ENCODE assay signal across 9 cellular contexts in the genomic region with DNA sequence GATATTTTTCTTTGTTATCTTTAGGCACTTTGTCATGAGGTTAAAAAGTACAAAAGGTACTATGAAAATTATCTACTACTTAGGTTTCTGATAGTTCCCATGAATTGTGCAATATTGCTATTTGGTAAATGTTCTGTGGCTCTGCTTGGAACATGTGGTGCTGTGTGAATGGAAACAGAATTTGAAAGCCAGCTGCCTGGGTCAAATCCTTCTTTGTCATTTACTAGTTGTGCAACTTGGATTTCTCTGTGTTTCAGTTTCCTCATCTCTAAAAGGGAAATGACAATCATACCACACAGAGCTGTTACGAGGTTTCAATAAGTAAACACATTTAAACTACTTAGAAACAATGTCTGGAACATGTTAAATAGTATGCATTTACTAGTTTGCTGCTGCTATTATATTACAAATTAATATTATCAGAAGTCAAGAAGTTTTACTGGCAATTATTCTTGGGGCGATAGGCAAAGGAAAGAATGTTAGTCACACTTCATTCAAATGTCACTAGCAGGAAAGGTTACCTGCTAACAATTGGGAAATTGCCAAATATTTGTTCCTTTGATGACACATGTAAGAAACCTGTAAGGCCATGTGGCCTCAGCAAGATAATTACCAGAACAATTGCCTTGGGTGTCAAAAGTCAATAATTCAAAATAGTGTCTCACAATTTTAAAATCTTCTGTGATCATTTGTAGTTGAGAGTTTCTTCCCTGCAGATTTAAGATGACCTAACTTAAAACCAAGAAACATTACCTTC.
DNase-seq lines count a peak whose midpoint lies in the region; ATAC-seq, FAIRE-seq and TF ChIP-seq lines count a peak whose summit lies in the region.
"Had no signal": no experiment of that assay in that cellular context is flagged by ENCODE, and none has a peak within 500 bp of the region (broad histone marks: within the 10 kb centered on the region; RNA-seq: fewer than 3 reads in every experiment).

No MANE protein-coding gene starts in this region.

- no peak overlapping the region for H3K4me3 Mint-ChIP-seq in effector memory CD8-positive, alpha-beta T cell
- H3K4me3 Mint-ChIP-seq: CD8-positive, alpha-beta T cell had no signal

- ATAC-seq in Right ventricle myocardium inferior (peak; percentile 83), right cardiac atrium (peak; percentile 68 to 72), left colon (no peak)
- no peak for ATAC-seq in effector memory CD8-positive, alpha-beta T cell (replicated peaks)
- ATAC-seq: CD8-positive, alpha-beta T cell had no signal

- no peaks in the 10 kb centered on the region for H3K36me3 Mint-ChIP-seq in effector memory CD8-positive, alpha-beta T cell (ENCODE audit: insufficient read depth)

- no peak for TF ChIP-seq CTCF in D721Med (IDR thresholded peaks at IDR 0.05; ENCODE audit: insufficient read depth, missing control alignments)

- H3K4me1 Mint-ChIP-seq in effector memory CD8-positive, alpha-beta T cell (ENCODE audit: low read depth in 2 of 2): no peaks in the 10 kb centered on the region

- no peak overlapping the region for H3K27ac ChIP-seq in right cardiac atrium (ENCODE audit: low read length)

- H3K27ac Mint-ChIP-seq in effector memory CD8-positive, alpha-beta T cell: no peak overlapping the region
- H3K27ac Mint-ChIP-seq: CD8-positive, alpha-beta T cell had no signal

- H3K9me3 Mint-ChIP-seq in effector memory CD8-positive, alpha-beta T cell: peaks cover 3 to 7% of the 10 kb centered on the region in 2 donors

- no peak overlapping the region for H3K4me3 ChIP-seq in right cardiac atrium (ENCODE audit: low read length)

- intact Hi-C loops in Right ventricle myocardium inferior (cut with DNase I) (no loop called here), cardiac septum (cut with DNase I) (loop anchor here (5.0 kb wide), 1 partner anchor 231 kb away; no protein-coding TSS in a partner anchor), right cardiac atrium (cut with DNase I) (no loop called here), left colon (cut with DNase I, micrococcal nuclease) (no loop called here)

- DNase-seq in Right ventricle myocardium inferior (ENCODE audit: missing footprints) (no peak), cardiac septum (ENCODE audit: low spot score) (no peak), amniotic epithelial cell (ENCODE audit: low read depth) (peak; percentile 96), right cardiac atrium (peak in 1 of 3 donors; percentile 13), left colon (no peak), UCSD-AML1 (lab: John Stamatoyannopoulos, UW; ENCODE audit: unreplicated experiment) (no peak), D721Med (ENCODE audit: insufficient read length, low spot score) (no peak)
- no peak for DNase-seq in effector memory CD8-positive, alpha-beta T cell
- DNase-seq: CD8-positive, alpha-beta T cell had no signal

- WGBS in right cardiac atrium: 63% methylated on average over 2 of the region's 2 CpGs

- peaks cover 3% of the 10 kb centered on the region for H3K4me1 ChIP-seq in right cardiac atrium (ENCODE audit: control insufficient read depth, insufficient read depth, low read length)

- H3K27me3 Mint-ChIP-seq in effector memory CD8-positive, alpha-beta T cell: no peaks in the 10 kb centered on the region

- no peak for FAIRE-seq in D721Med (lab: Jason Lieb, UNC)

- H3K9me3 ChIP-seq in right cardiac atrium (ENCODE audit: control insufficient read depth, low read length): no peaks in the 10 kb centered on the region

- no peaks in the 10 kb centered on the region for H3K27me3 ChIP-seq in right cardiac atrium (ENCODE audit: control insufficient read depth, insufficient read depth)

Comparison
In these comparisons a context has a peak if more than half of its experiments do, and no peak if none do; other contexts are left out.
1. ATAC-seq: peak in Right ventricle myocardium inferior (single experiment) and right cardiac atrium (2 of 2); none in left colon (single experiment) and effector memory CD8-positive, alpha-beta T cell (single experiment).